Comparison of ENCODE assay signal across 1 cellular context in the genomic region with DNA sequence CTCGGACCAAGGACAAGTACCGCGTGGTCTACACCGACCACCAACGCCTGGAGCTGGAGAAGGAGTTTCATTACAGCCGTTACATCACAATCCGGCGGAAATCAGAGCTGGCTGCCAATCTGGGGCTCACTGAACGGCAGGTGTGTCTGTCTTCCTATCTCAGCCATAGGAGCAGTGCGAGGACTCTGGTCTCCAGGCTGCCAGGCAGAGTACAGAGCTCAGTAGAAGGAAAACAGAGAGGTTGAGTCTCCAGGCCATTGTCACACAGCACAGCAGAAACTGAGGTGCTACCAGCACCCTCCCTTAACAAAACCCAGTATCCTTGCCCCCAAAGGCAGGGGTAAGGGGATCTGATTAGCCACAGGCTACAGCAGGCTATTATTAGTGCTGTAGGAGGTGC.
TF ChIP-seq lines count a peak whose summit lies in the region.

No MANE protein-coding gene starts in this region.

TF ChIP-seq in K562, 482 proteins besides CTCF, POLR2A, EP300 and RAD21 (continued from another document):
- TF ChIP-seq MGA (IDR thresholded peaks at IDR 0.05) (no peak), STAT6 (CRISPR knock-in tag; IDR thresholded peaks at IDR 0.05) (no peak), SMARCA5 (IDR thresholded peaks at IDR 0.05) (peak; percentile 94; the same call in 1 of the 2 replicates), SIN3B (IDR thresholded peaks at IDR 0.05; ENCODE audit: low read depth) (no peak), RBM25 (IDR thresholded peaks at IDR 0.05; ENCODE audit: low read depth, low read length, severe bottlenecking) (peak; percentile 90), BCOR (IDR thresholded peaks at IDR 0.05) (peak; percentile 82), RBM14 (IDR thresholded peaks at IDR 0.05; ENCODE audit: borderline replicate concordance, insufficient read depth, low read depth, low read length) (no peak), DACH1 (IDR thresholded peaks at IDR 0.05; ENCODE audit: partially characterized antibody) (peak; percentile 18), HIVEP1 (CRISPR knock-in tag; IDR thresholded peaks at IDR 0.05) (no peak), MCM3 (IDR thresholded peaks at IDR 0.05) (no peak), CHD1 (IDR thresholded peaks at IDR 0.05; ENCODE audit: low read length) (no peak), NCOA2 (IDR thresholded peaks at IDR 0.05; ENCODE audit: partially characterized antibody in 2 of 2) (no peak), JUNB (CRISPR knock-in tag; conservative IDR thresholded peaks at IDR 0.05) (no peak), ZFP36 (IDR thresholded peaks at IDR 0.05; ENCODE audit: low read depth, low read length, partially characterized antibody) (peak; percentile 90), FOXA3 (CRISPR knock-in tag; conservative IDR thresholded peaks at IDR 0.05 in 1 of 2, IDR thresholded peaks at IDR 0.05 in 1 of 2) (peak in 1 of 2 experiments; percentile 19; a peak in 1 of 4 replicates), MCM5 (IDR thresholded peaks at IDR 0.05; ENCODE audit: low read depth) (no peak), YBX1 (IDR thresholded peaks at IDR 0.05) (no peak)
- TF ChIP-seq, protein P1, sequence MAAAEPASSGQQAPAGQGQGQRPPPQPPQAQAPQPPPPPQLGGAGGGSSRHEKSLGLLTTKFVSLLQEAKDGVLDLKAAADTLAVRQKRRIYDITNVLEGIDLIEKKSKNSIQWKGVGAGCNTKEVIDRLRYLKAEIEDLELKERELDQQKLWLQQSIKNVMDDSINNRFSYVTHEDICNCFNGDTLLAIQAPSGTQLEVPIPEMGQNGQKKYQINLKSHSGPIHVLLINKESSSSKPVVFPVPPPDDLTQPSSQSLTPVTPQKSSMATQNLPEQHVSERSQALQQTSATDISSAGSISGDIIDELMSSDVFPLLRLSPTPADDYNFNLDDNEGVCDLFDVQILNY (CRISPR knock-in tag; IDR thresholded peaks at IDR 0.05), result no peak
- TF ChIP-seq, protein P2, sequence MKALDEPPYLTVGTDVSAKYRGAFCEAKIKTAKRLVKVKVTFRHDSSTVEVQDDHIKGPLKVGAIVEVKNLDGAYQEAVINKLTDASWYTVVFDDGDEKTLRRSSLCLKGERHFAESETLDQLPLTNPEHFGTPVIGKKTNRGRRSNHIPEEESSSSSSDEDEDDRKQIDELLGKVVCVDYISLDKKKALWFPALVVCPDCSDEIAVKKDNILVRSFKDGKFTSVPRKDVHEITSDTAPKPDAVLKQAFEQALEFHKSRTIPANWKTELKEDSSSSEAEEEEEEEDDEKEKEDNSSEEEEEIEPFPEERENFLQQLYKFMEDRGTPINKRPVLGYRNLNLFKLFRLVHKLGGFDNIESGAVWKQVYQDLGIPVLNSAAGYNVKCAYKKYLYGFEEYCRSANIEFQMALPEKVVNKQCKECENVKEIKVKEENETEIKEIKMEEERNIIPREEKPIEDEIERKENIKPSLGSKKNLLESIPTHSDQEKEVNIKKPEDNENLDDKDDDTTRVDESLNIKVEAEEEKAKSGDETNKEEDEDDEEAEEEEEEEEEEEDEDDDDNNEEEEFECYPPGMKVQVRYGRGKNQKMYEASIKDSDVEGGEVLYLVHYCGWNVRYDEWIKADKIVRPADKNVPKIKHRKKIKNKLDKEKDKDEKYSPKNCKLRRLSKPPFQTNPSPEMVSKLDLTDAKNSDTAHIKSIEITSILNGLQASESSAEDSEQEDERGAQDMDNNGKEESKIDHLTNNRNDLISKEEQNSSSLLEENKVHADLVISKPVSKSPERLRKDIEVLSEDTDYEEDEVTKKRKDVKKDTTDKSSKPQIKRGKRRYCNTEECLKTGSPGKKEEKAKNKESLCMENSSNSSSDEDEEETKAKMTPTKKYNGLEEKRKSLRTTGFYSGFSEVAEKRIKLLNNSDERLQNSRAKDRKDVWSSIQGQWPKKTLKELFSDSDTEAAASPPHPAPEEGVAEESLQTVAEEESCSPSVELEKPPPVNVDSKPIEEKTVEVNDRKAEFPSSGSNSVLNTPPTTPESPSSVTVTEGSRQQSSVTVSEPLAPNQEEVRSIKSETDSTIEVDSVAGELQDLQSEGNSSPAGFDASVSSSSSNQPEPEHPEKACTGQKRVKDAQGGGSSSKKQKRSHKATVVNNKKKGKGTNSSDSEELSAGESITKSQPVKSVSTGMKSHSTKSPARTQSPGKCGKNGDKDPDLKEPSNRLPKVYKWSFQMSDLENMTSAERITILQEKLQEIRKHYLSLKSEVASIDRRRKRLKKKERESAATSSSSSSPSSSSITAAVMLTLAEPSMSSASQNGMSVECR (CRISPR knock-in tag; IDR thresholded peaks at IDR 0.05), result no peak
- TF ChIP-seq, protein P3, sequence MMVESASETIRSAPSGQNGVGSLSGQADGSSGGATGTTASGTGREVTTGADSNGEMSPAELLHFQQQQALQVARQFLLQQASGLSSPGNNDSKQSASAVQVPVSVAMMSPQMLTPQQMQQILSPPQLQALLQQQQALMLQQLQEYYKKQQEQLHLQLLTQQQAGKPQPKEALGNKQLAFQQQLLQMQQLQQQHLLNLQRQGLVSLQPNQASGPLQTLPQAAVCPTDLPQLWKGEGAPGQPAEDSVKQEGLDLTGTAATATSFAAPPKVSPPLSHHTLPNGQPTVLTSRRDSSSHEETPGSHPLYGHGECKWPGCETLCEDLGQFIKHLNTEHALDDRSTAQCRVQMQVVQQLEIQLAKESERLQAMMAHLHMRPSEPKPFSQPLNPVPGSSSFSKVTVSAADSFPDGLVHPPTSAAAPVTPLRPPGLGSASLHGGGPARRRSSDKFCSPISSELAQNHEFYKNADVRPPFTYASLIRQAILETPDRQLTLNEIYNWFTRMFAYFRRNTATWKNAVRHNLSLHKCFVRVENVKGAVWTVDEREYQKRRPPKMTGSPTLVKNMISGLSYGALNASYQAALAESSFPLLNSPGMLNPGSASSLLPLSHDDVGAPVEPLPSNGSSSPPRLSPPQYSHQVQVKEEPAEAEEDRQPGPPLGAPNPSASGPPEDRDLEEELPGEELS (CRISPR knock-in tag; IDR thresholded peaks at IDR 0.05; ENCODE audit: borderline replicate concordance), result no peak
TF ChIP-seq in K562: peak in this region for 9.
